28 cellular contexts compared by ENCODE assay signal in the genomic region with DNA sequence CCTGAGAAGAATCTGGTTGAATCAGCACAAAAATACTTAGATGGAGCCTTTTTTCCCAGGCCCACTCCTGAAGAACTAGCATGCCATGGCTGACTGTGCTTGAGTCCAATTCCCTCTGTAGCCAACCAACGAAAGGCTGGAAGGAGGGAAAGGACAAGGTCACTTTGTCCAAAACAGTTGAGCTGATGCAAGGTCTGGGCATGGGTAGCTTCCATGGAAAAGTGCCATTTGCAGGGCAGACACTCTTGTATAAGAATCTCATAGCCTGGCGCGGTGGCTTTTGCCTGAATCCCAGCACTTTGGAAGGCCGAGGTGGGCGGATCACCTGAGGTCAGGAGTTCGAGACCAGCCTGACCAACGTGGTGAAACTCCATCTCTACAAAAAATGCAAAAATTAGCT.
"Had no signal": no experiment of that assay in that cellular context is flagged by ENCODE, and none has a peak within 500 bp of the region (broad histone marks: within the 10 kb centered on the region; RNA-seq: fewer than 3 reads in every experiment).

No MANE protein-coding gene starts in this region.

- DNase-seq: naive thymus-derived CD8-positive, alpha-beta T cell; nephron progenitor cell; nucleus accumbens; pancreas; right cardiac atrium; spleen; stimulated activated CD4-positive, alpha-beta T cell treated with anti-CD3 and anti-CD28 coated beads, Interleukin-12 subunit alpha, Interleukin-12 subunit beta, amount 100 ng/mL, for 4 hours; stimulated activated CD4-positive, alpha-beta T cell treated with anti-CD3 and anti-CD28 coated beads, Interleukin-1b, Interleukin-23, amount 100 ng/mL, for 48 hours; stimulated activated CD4-positive, alpha-beta T cell treated with anti-CD3 and anti-CD28 coated beads, Interleukin-4, amount 100 ng/mL, for 1 hour; stimulated activated CD4-positive, alpha-beta T cell treated with anti-CD3 and anti-CD28 coated beads, Interleukin-4, amount 100 ng/mL, for 4 hours; stimulated activated CD8-positive, alpha-beta memory T cell treated with anti-CD3 and anti-CD28 coated beads, Interleukin-4, amount 100 ng/mL, for 48 hours; stimulated activated naive CD4-positive, alpha-beta T cell; stimulated activated naive CD8-positive, alpha-beta T cell treated with anti-CD3 and anti-CD28 coated beads, Interleukin-15, amount 100 ng/mL, for 72 hours; stimulated activated naive CD8-positive, alpha-beta T cell treated with anti-CD3 and anti-CD28 coated beads, Interleukin-15, Interleukin-2, amounts not matched to agents 100 U/mL and 50 U/mL, for 24 hours; substantia nigra; testis; tibial artery; transverse colon; upper lobe of right lung; uterus had no signal

- H3K4me1 ChIP-seq: prostate gland, spleen, suprapubic skin, testis, tibial artery, upper lobe of right lung, uterus had no signal

- H3K27ac ChIP-seq: neutrophil, pancreas, prostate gland, skin epidermis, spleen, suprapubic skin, testis, tibial artery, transverse colon, upper lobe of right lung, uterus had no signal

- H3K27me3 ChIP-seq: neutrophil, pancreas, spleen, suprapubic skin, testis, tibial artery, transverse colon, upper lobe of right lung, uterus had no signal

- H3K9me3 ChIP-seq: neutrophil, pancreas, prostate gland, suprapubic skin, testis, tibial artery, transverse colon, upper lobe of right lung, uterus had no signal

- H3K36me3 ChIP-seq: neutrophil, pancreas, prostate gland, spleen, suprapubic skin, tibial artery, transverse colon, upper lobe of right lung, uterus had no signal

- ATAC-seq: naive thymus-derived CD8-positive, alpha-beta T cell; natural killer cell treated with Interleukin-12 subunit alpha and Interleukin-12 subunit beta and Interleukin-15 and Interleukin-18, amount 100 ng/mL, for 72 hours; pancreas; right cardiac atrium; sciatic nerve; stimulated activated memory B cell treated with anti-CD40 and anti-IgM and Interleukin-4, amounts not matched to agents 10 μg/mL and 1 μg/mL and 100 μg/mL, for 72 hours; stimulated activated naive CD8-positive, alpha-beta T cell treated with anti-CD3 and anti-CD28 coated beads, Interleukin-15, amount 100 ng/mL, for 72 hours; stimulated activated naive CD8-positive, alpha-beta T cell treated with anti-CD3 and anti-CD28 coated beads, Interleukin-15, Interleukin-2, amounts not matched to agents 100 U/mL and 50 U/mL, for 24 hours; upper lobe of right lung had no signal

- H3K4me3 ChIP-seq: pancreas, prostate gland, skin epidermis, smooth muscle cell, spleen, suprapubic skin, testis, tibial artery, transverse colon, upper lobe of right lung, uterus had no signal
